8 cellular contexts compared by ENCODE assay signal in the genomic region with DNA sequence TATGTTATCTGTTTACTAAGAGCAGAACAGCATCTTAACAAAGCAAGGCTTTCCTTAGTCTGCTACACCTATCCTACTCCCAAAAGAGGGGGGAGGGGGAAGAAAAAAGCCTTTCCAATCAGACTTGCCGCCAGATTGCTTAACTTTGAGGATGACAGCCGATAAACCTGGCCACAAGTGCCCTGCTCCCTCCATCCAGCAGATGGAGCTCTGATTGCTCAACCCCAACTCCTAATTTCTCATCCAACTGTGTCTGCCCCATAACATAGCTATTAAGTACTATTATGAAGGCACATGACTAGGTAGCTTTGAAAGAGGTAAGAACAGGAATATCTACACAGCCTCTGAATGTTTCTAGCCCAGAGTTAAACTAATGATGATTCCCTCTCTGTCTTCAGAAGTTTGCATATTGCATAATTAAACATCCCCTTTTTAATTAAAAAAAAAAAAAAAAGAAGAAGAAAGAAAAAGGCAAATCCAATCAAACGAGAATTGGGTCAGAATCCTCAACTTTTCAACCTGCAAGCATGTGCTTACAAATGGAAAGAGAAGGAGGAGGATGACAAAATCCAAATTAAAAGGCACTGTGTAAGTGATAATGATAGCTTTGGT.
DNase-seq lines count a peak whose midpoint lies in the region; ATAC-seq and TF ChIP-seq lines count a peak whose summit lies in the region.

No MANE protein-coding gene starts in this region.

- no peaks in the 10 kb centered on the region for H3K9me3 ChIP-seq in SK-N-SH
- no peaks in the 10 kb centered on the region for H3K9me3 ChIP-seq in sigmoid colon

- no peak overlapping the region for H3K27ac ChIP-seq in SK-N-SH (ENCODE audit: low read depth in 2 of 2, low read length in 1 of 2)
- H3K27ac ChIP-seq in HL-60 (replicated peaks), result no peak overlapping the region
- no peak overlapping the region for H3K27ac ChIP-seq in sigmoid colon

- H3K27me3 ChIP-seq in SK-N-SH (ENCODE audit: insufficient read depth) (no peaks in the 10 kb centered on the region), HL-60 (ENCODE audit: insufficient read depth, poor library complexity, severe bottlenecking) (no peaks in the 10 kb centered on the region), sigmoid colon (no peaks in the 10 kb centered on the region)

- POLR2A ChIA-PET in SK-N-SH (lab: Yijun Ruan, JAX), result no interaction called here

- 4% methylated on average over 3 of the region's 3 CpGs for WGBS in SK-N-SH (ENCODE audit: low lambda C conversion rate)
- WGBS in sigmoid colon, 2 donors, result 19 to 28% methylated on average over 3 of the region's 3 CpGs

- no peaks in the 10 kb centered on the region for H3K9me2 ChIP-seq in SK-N-SH

- H3K4me2 ChIP-seq in SK-N-SH, result no peak overlapping the region

- no peaks in the 10 kb centered on the region for H4K20me1 ChIP-seq in SK-N-SH (ENCODE audit: insufficient read depth)

- no peak for TF ChIP-seq POLR2A in sigmoid colon (IDR thresholded peaks at IDR 0.05)

- no peaks in the 10 kb centered on the region for H3K4me1 ChIP-seq in SK-N-SH (ENCODE audit: control insufficient read depth in 1 of 2, insufficient read depth in 2 of 2, low read depth in 1 of 2, low read length in 1 of 2)
- no peaks in the 10 kb centered on the region for H3K4me1 ChIP-seq in sigmoid colon

- H3K79me2 ChIP-seq in SK-N-SH (ENCODE audit: insufficient read depth), result no peaks in the 10 kb centered on the region

- no peak overlapping the region for H3K9ac ChIP-seq in SK-N-SH

- ATAC-seq in SK-N-SH treated with all-trans-retinoic acid at 6 μM for 48 hours (no peak), GM19395 (IDR thresholded peaks at IDR 0.05; ENCODE audit: unreplicated experiment) (peak; percentile 90), GM19455 (IDR thresholded peaks at IDR 0.05; ENCODE audit: unreplicated experiment) (no peak)

- DNase-seq in SK-N-SH (peak; percentile 52), HL-60 (ENCODE audit: low read depth in 1 of 2, low spot score in 1 of 2) (peak; percentile 45 to 56), SW480 (ENCODE audit: low spot score) (peak; percentile 60), iPS DF 4.7 (ENCODE audit: extremely low read depth, low spot score) (peak; percentile 36), sigmoid colon (no peak)

- H2AFZ ChIP-seq in SK-N-SH (ENCODE audit: low read depth), result no peak overlapping the region

- H3K36me3 ChIP-seq in SK-N-SH (replicated peaks in 1 of 2; ENCODE audit: control insufficient read depth in 1 of 2, insufficient read depth in 2 of 2, low read length in 1 of 2), result no peaks in the 10 kb centered on the region
- H3K36me3 ChIP-seq in sigmoid colon, result no peaks in the 10 kb centered on the region

- no peak for TF ChIP-seq EP300 in SK-N-SH (IDR thresholded peaks at IDR 0.05; ENCODE audit: borderline replicate concordance in 1 of 2, low read depth in 1 of 2, low read length in 1 of 2)
- no peak for TF ChIP-seq EP300 in sigmoid colon (IDR thresholded peaks at IDR 0.05)

- CTCF ChIA-PET in SK-N-SH (lab: Yijun Ruan, JAX), result interaction anchor here (0.8 to 5.1 kb wide), 20 partner anchors 10 to 431 kb away, joined by 3 to 53 read pairs (median 4); no protein-coding TSS in a partner anchor

- intact Hi-C loops in sigmoid colon (cut with DNase I), result no loop called here

- peak; percentile 55 for TF ChIP-seq CTCF in SK-N-SH (IDR thresholded peaks at IDR 0.05)
- peak; percentile 77 for TF ChIP-seq CTCF in HL-60 (IDR thresholded peaks at IDR 0.05; ENCODE audit: insufficient read depth, low read length)
- TF ChIP-seq CTCF in sigmoid colon (IDR thresholded peaks at IDR 0.05), result peak in 2 of 4 experiments; percentile 18 to 39

- H3K4me3 ChIP-seq in SK-N-SH (ENCODE audit: low read depth in 2 of 2, low read length in 1 of 2) (no peak overlapping the region), HL-60 (replicated peaks; ENCODE audit: insufficient read depth, low read length) (no peak overlapping the region), sigmoid colon (no peak overlapping the region)

- H3F3A ChIP-seq in SK-N-SH (replicated peaks; ENCODE audit: insufficient read depth), result no peaks in the 10 kb centered on the region

- TF ChIP-seq RAD21 in SK-N-SH (IDR thresholded peaks at IDR 0.05; ENCODE audit: low read length), result peak; percentile 38

TF ChIP-seq in SK-N-SH, 30 proteins besides CTCF, POLR2A, EP300 and RAD21:
- TF ChIP-seq SMC3 (IDR thresholded peaks at IDR 0.05; ENCODE audit: low read depth, low read length), result peak; percentile 40; the same call in 1 of the 2 replicates
- no peak for TF ChIP-seq GABPA (IDR thresholded peaks at IDR 0.05; ENCODE audit: low read depth)

TF ChIP-seq in SK-N-SH treated with all-trans-retinoic acid at 6 μM for 48 hours, 23 proteins besides CTCF, POLR2A, EP300 and RAD21:
- no peak for TF ChIP-seq OSR1 (CRISPR knock-in tag; IDR thresholded peaks at IDR 0.05)
- TF ChIP-seq ZFP3 (CRISPR knock-in tag; IDR thresholded peaks at IDR 0.05), result no peak
- TF ChIP-seq BACH2 (CRISPR knock-in tag; IDR thresholded peaks at IDR 0.05; ENCODE audit: borderline replicate concordance), result no peak
